12 cellular contexts compared by ENCODE assay signal in the genomic region with DNA sequence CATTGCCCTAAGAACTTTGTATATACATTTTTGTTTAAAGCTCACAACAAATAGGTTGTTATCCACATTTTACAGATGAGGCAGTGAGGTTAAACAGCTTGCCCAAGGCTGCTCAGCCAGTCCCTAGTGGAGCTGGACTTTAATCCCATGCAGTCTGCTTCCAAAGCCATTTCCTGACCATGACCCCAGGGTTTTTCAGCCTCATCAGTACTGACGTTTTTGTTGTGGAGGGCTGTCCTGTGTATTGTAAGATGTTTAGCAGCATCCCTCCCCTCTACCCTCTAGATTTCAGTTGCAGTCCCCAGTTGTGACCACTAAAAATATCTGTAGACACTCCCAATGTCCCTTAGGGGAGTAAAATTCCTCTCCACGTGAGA. TPM values are rescaled to one million over a fixed set of nuclear protein-coding genes. Genes with fewer than 3 reads are reported as not detected.
DNase-seq lines count a peak whose midpoint lies in the region; ATAC-seq and TF ChIP-seq lines count a peak whose summit lies in the region.
"Had no signal": no experiment of that assay in that cellular context is flagged by ENCODE, and none has a peak within 500 bp of the region (broad histone marks: within the 10 kb centered on the region; RNA-seq: fewer than 3 reads in every experiment).

No MANE protein-coding gene starts in this region.

- peaks cover 62% of the 10 kb centered on the region for H3K4me1 Mint-ChIP-seq in osteocyte (ENCODE audit: unreplicated experiment)
- peaks cover 34% of the 10 kb centered on the region for H3K4me1 Mint-ChIP-seq in activated CD8-positive, alpha-beta T cell treated with anti-CD3 and anti-CD28 coated beads, Interleukin-2, amount 10 ng/mL, durations not matched to agents 7 days and 5 days (ENCODE audit: low read depth)

- DNase-seq in colonic mucosa (no peak), osteocyte (ENCODE audit: extremely low spot score, unreplicated experiment) (no peak), mucosa of descending colon (no peak), KG1 (lab: John Stamatoyannopoulos, UW) (no peak)
- no peak for DNase-seq in activated CD8-positive, alpha-beta T cell treated with anti-CD3 and anti-CD28 coated beads, Interleukin-2, amount 10 ng/mL, durations not matched to agents 7 days and 5 days
- DNase-seq: CD4-positive, CD25-positive, alpha-beta regulatory T cell; NCI-H2081 treated with DMSO at 0.1 percent for 48 hours had no signal

- H3K36me3 Mint-ChIP-seq in osteocyte (ENCODE audit: unreplicated experiment): peaks cover 16% of the 10 kb centered on the region
- peaks cover 16% of the 10 kb centered on the region for H3K36me3 Mint-ChIP-seq in activated CD8-positive, alpha-beta T cell treated with anti-CD3 and anti-CD28 coated beads, Interleukin-2, amount 10 ng/mL, durations not matched to agents 7 days and 5 days (ENCODE audit: low read depth)

- H3K9me3 Mint-ChIP-seq in osteocyte (ENCODE audit: unreplicated experiment): no peaks in the 10 kb centered on the region
- H3K9me3 Mint-ChIP-seq in activated CD8-positive, alpha-beta T cell treated with anti-CD3 and anti-CD28 coated beads, Interleukin-2, amount 10 ng/mL, durations not matched to agents 7 days and 5 days (ENCODE audit: insufficient read depth): no peaks in the 10 kb centered on the region
- H3K9me3 Mint-ChIP-seq: CD4-positive, CD25-positive, alpha-beta regulatory T cell had no signal

- no peaks in the 10 kb centered on the region for H3K27me3 ChIP-seq in colonic mucosa

- POLR2A ChIA-PET in activated CD8-positive, alpha-beta T cell treated with anti-CD3 and anti-CD28 coated beads, Interleukin-2, amount 10 ng/mL, durations not matched to agents 7 days and 5 days (lab: Charles Lee): no interaction called here

- no peaks in the 10 kb centered on the region for H3K27me3 Mint-ChIP-seq in osteocyte (ENCODE audit: unreplicated experiment)
- H3K27me3 Mint-ChIP-seq in activated CD8-positive, alpha-beta T cell treated with anti-CD3 and anti-CD28 coated beads, Interleukin-2, amount 10 ng/mL, durations not matched to agents 7 days and 5 days (ENCODE audit: low read depth): no peaks in the 10 kb centered on the region
- H3K27me3 Mint-ChIP-seq: activated naive CD4-positive, alpha-beta T cell treated with anti-CD3 and anti-CD28 coated beads, Interleukin-2, amount 50 U/mL, for 24 hours had no signal

- ATAC-seq in GM18498 (IDR thresholded peaks at IDR 0.05; ENCODE audit: unreplicated experiment) (peak; percentile 15), HG03159 (IDR thresholded peaks at IDR 0.05; ENCODE audit: unreplicated experiment) (peak; percentile 19), mucosa of descending colon (no peak), HG03521 (IDR thresholded peaks at IDR 0.05; ENCODE audit: unreplicated experiment) (no peak)
- ATAC-seq in activated CD8-positive, alpha-beta T cell treated with anti-CD3 and anti-CD28 coated beads, Interleukin-2, amount 10 ng/mL, durations not matched to agents 7 days and 5 days: no peak

- intact Hi-C loops in colonic mucosa (cut with DNase I) (no loop called here), mucosa of descending colon (cut with DNase I, micrococcal nuclease) (loop anchor here in 1 of 2 donors (10.0 kb wide), 1 partner anchor 245 kb away; no protein-coding TSS in a partner anchor)

- H3K27ac Mint-ChIP-seq in osteocyte (ENCODE audit: unreplicated experiment): peak overlapping the region; percentile 86
- no peak overlapping the region for H3K27ac Mint-ChIP-seq in activated CD8-positive, alpha-beta T cell treated with anti-CD3 and anti-CD28 coated beads, Interleukin-2, amount 10 ng/mL, durations not matched to agents 7 days and 5 days
- H3K27ac Mint-ChIP-seq: activated naive CD4-positive, alpha-beta T cell treated with anti-CD3 and anti-CD28 coated beads, Interleukin-2, amount 50 U/mL, for 24 hours had no signal

- H3K4me1 ChIP-seq in colonic mucosa: no peaks in the 10 kb centered on the region
- no peaks in the 10 kb centered on the region for H3K4me1 ChIP-seq in mucosa of descending colon (ENCODE audit: low read depth)

- no peak overlapping the region for H3K4me3 ChIP-seq in colonic mucosa
- H3K4me3 ChIP-seq in mucosa of descending colon: no peak overlapping the region

- H3K36me3 ChIP-seq in colonic mucosa (no peaks in the 10 kb centered on the region), mucosa of descending colon (ENCODE audit: low read depth) (no peaks in the 10 kb centered on the region)

- H3K9me3 ChIP-seq in colonic mucosa: no peaks in the 10 kb centered on the region
- H3K9me3 ChIP-seq in mucosa of descending colon: no peaks in the 10 kb centered on the region

- CTCF ChIA-PET in activated CD8-positive, alpha-beta T cell treated with anti-CD3 and anti-CD28 coated beads, Interleukin-2, amount 10 ng/mL, durations not matched to agents 7 days and 5 days (lab: Charles Lee): interaction anchor here (1.0 to 1.9 kb wide), 2 partner anchors 30 to 301 kb away, joined by 3 to 4 read pairs; no protein-coding TSS in a partner anchor

- H3K9ac ChIP-seq in colonic mucosa (ENCODE audit: low read depth in 2 of 2, low read length in 2 of 2): no peak overlapping the region

- no peak overlapping the region for H3K4me3 Mint-ChIP-seq in osteocyte (ENCODE audit: unreplicated experiment)
- no peak overlapping the region for H3K4me3 Mint-ChIP-seq in activated CD8-positive, alpha-beta T cell treated with anti-CD3 and anti-CD28 coated beads, Interleukin-2, amount 10 ng/mL, durations not matched to agents 7 days and 5 days
- H3K4me3 Mint-ChIP-seq: activated naive CD4-positive, alpha-beta T cell treated with anti-CD3 and anti-CD28 coated beads, Interleukin-2, amount 50 U/mL, for 24 hours had no signal

- no peak for TF ChIP-seq CTCF in colonic mucosa (IDR thresholded peaks at IDR 0.05)
- TF ChIP-seq CTCF in osteocyte (IDR thresholded peaks at IDR 0.05): no peak
- no peak for TF ChIP-seq CTCF in mucosa of descending colon (IDR thresholded peaks at IDR 0.05)

- H3K27ac ChIP-seq in colonic mucosa: peak overlapping the region; percentile 33

RNA-seq across cellular contexts. Expression of a gene that starts 30.3 kb away (rescaled TPM):
- total RNA-seq in colonic mucosa: not detected
- not detected in 2 replicates for total RNA-seq in osteocyte
- total RNA-seq in activated CD8-positive, alpha-beta T cell treated with anti-CD3 and anti-CD28 coated beads, Interleukin-2, amount 10 ng/mL, durations not matched to agents 7 days and 5 days: not detected
- not detected for total RNA-seq in mucosa of descending colon
- total RNA-seq: CD4-positive, CD25-positive, alpha-beta regulatory T cell; T-helper 2 cell treated with Interferon-gamma antibody and Interleukin-4, amounts not matched to agents 100 ng/mL and 5 ng/mL, for 36 hours had no signal

RNA-seq across cellular contexts. Expression of a gene that starts 53.6 kb away (rescaled TPM):
- total RNA-seq in colonic mucosa (10 to 100 TPM; 20.5 to 24.1 TPM), osteocyte (30.5 and 31.7 TPM in 2 replicates), mucosa of descending colon (10 to 100 TPM; 25.6 to 27.7 (median 26.3) TPM)
- total RNA-seq in activated CD8-positive, alpha-beta T cell treated with anti-CD3 and anti-CD28 coated beads, Interleukin-2, amount 10 ng/mL, durations not matched to agents 7 days and 5 days: 10 to 100 TPM; 25.4 to 27.0 TPM

Comparison
In these comparisons a context has a peak if more than half of its experiments do, and no peak if none do; other contexts are left out.
1. ATAC-seq: peak in GM18498 (single experiment) and HG03159 (single experiment); none in activated CD8-positive, alpha-beta T cell treated with anti-CD3 and anti-CD28 coated beads, Interleukin-2, amount 10 ng/mL, durations not matched to agents 7 days and 5 days (single experiment), mucosa of descending colon (single experiment) and HG03521 (single experiment).